8 cellular contexts compared by ENCODE assay signal in genomic region chr6:26197736-26198625, GRCh38.
DNase-seq lines count a peak whose midpoint lies in the region; ATAC-seq and TF ChIP-seq lines count a peak whose summit lies in the region.

No MANE protein-coding gene starts in this region.

- 2 to 3% methylated on average over 23 of the region's 23 CpGs for WGBS in esophagus, 2 donors

- H3K9me3 ChIP-seq in esophagus (ENCODE audit: control insufficient read depth in 2 of 2, insufficient read depth in 1 of 2, low read depth in 1 of 2, low read length in 1 of 2): peaks cover 0 to 2% of the 10 kb centered on the region in 2 donors
- no peaks in the 10 kb centered on the region for H3K9me3 ChIP-seq in osteoblast (ENCODE audit: low read depth, low read length)

- H3K4me3 ChIP-seq in WI38 (ENCODE audit: low read depth, low read length) (peak overlapping the region; percentile 81), esophagus (ENCODE audit: low read depth in 1 of 2, low read length in 2 of 2) (peak overlapping the region; percentile 48 to 65), osteoblast (ENCODE audit: insufficient read depth, low read length) (peak overlapping the region; percentile 82)

- peaks cover 6% of the 10 kb centered on the region for H3K79me2 ChIP-seq in osteoblast (ENCODE audit: insufficient read depth, low read length)

- peaks cover 5% of the 10 kb centered on the region for H4K20me1 ChIP-seq in osteoblast (ENCODE audit: insufficient read depth, low read length)

- TF ChIP-seq CTCF in WI38 (IDR thresholded peaks at IDR 0.05; ENCODE audit: low read depth, low read length) (no peak), osteoblast (IDR thresholded peaks at IDR 0.05; ENCODE audit: extremely low read depth, low read depth, low read length) (no peak)

- no peaks in the 10 kb centered on the region for H3K4me1 ChIP-seq in esophagus (ENCODE audit: control insufficient read depth in 2 of 2, insufficient read depth in 2 of 2, low read length in 1 of 2)
- peaks cover 23% of the 10 kb centered on the region for H3K4me1 ChIP-seq in osteoblast (ENCODE audit: insufficient read depth, low read length)

- peak overlapping the region; percentile 96 for H3K4me2 ChIP-seq in osteoblast (ENCODE audit: insufficient read depth, low read length)

- H2AFZ ChIP-seq in osteoblast (ENCODE audit: low read length): peak overlapping the region; percentile 11

- ATAC-seq in HG03460 (IDR thresholded peaks at IDR 0.05; ENCODE audit: unreplicated experiment) (no peak), HG02970 (IDR thresholded peaks at IDR 0.05; ENCODE audit: low FRiP score, unreplicated experiment) (no peak)

- in situ Hi-C loops in G401 (cut with HindIII; ENCODE audit: low sequenced_read_pairs): no loop called here

- no peaks in the 10 kb centered on the region for H3K36me3 ChIP-seq in esophagus (ENCODE audit: control insufficient read depth in 2 of 2, insufficient read depth in 2 of 2, low read length in 1 of 2)
- no peaks in the 10 kb centered on the region for H3K36me3 ChIP-seq in osteoblast (ENCODE audit: insufficient read depth, low read length)

- H3K27ac ChIP-seq in esophagus (ENCODE audit: low read depth in 2 of 2, low read length in 1 of 2) (peak overlapping the region; percentile 93 to 96), osteoblast (ENCODE audit: low read depth, low read length) (peak overlapping the region; percentile 93)

- no peaks in the 10 kb centered on the region for H3K27me3 ChIP-seq in esophagus (ENCODE audit: control insufficient read depth in 1 of 2, insufficient read depth in 2 of 2, low read length in 2 of 2)
- H3K27me3 ChIP-seq in osteoblast (ENCODE audit: insufficient read depth, low read length): no peaks in the 10 kb centered on the region

- DNase-seq in G401 (ENCODE audit: low spot score): peak; percentile 64
- DNase-seq in M059J (ENCODE audit: low read depth): peak; percentile 77
- DNase-seq in osteoblast (ENCODE audit: insufficient read length, low spot score, missing footprints): no peak
- DNase-seq in NCI-H2196 (lab: John Stamatoyannopoulos, UW; ENCODE audit: unreplicated experiment): no peak

Comparison
In these comparisons a context has a peak if more than half of its experiments do, and no peak if none do; other contexts are left out.
1. DNase-seq: peak in G401 (single experiment) and M059J (single experiment); none in osteoblast (single experiment) and NCI-H2196 (single experiment).
2. Peak in every context shown above with its lines, with median percentiles within 50 percentile points of each other: H3K4me3 ChIP-seq.